17 cellular contexts compared by ENCODE assay signal in the genomic region with DNA sequence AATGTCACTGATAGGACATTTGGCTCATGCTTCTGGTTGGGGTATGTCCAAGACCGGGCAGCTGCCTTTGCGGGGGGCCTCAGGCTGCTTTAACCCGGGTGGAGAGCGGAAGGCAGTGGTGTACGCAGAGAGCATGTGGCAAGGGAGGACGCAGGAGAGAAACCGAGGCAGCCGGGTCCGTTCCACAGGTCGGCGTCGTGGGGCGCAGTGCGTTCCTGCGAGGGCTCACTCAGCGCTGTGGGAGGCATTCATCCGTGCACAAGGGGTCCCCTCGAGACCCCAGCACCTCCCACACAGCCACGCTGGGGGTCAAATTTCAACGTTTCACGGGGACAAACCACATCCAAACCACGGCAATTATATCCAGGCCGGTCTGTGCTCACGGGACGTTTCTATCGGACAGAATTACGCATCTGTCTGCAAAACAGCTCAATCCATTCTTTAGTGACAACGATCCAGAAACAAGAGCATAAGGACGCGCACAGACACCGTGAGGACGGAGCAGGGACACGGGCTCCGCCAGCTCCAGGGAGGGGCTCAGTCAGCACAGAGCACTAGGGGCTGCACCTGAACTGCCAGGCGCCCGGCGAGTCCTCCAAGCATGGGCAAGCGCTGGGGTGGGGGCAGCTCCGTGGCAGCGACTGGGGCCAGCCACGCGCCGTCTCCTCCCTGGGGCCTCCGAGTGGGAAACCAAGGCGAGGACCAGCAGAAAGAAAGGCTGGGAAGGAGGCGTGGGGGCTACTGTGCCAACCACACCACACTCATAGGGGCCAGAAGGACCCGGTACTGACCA.
DNase-seq lines count a peak whose midpoint lies in the region; ATAC-seq and TF ChIP-seq lines count a peak whose summit lies in the region.
"Had no signal": no experiment of that assay in that cellular context is flagged by ENCODE, and none has a peak within 500 bp of the region (broad histone marks: within the 10 kb centered on the region; RNA-seq: fewer than 3 reads in every experiment).

No MANE protein-coding gene starts in this region.

- no peak overlapping the region for H3K4me3 Mint-ChIP-seq in H9
- H3K4me3 Mint-ChIP-seq in nephron progenitor cell, result no peak overlapping the region

- no peak overlapping the region for H3K4me2 ChIP-seq in H9 (ENCODE audit: insufficient read depth, insufficient read length, low read length)

- TF ChIP-seq CTCF in H9 (conservative IDR thresholded peaks at IDR 0.05), result no peak
- no peak for TF ChIP-seq CTCF in esophagus muscularis mucosa (IDR thresholded peaks at IDR 0.05)
- TF ChIP-seq CTCF in nephron progenitor cell (IDR thresholded peaks at IDR 0.05), result no peak
- TF ChIP-seq CTCF in lower lobe of right lung (IDR thresholded peaks at IDR 0.05), result no peak
- no peak for TF ChIP-seq CTCF in sigmoid colon (IDR thresholded peaks at IDR 0.05)
- TF ChIP-seq CTCF in gastroesophageal sphincter (IDR thresholded peaks at IDR 0.05), result no peak

- H4K5ac ChIP-seq in H9 (ENCODE audit: insufficient read length, low read depth, low read length), result no peak overlapping the region

- no peak overlapping the region for H2AK5ac ChIP-seq in H9 (ENCODE audit: insufficient read length, low read length)

- no peak overlapping the region for H2BK12ac ChIP-seq in H9 (ENCODE audit: insufficient read length, low read depth, low read length)

- H3K27me3 Mint-ChIP-seq in H9 (ENCODE audit: low read depth) (no peaks in the 10 kb centered on the region), nephron progenitor cell (ENCODE audit: low read depth, poor library complexity) (no peaks in the 10 kb centered on the region)

- no peak overlapping the region for H2AFZ ChIP-seq in H9 (ENCODE audit: low read length)

- no peak overlapping the region for H3K18ac ChIP-seq in H9 (ENCODE audit: insufficient read length, low read depth, low read length)

- H4K91ac ChIP-seq in H9 (ENCODE audit: insufficient read length, low read depth, low read length), result no peak overlapping the region

- no peak overlapping the region for H3K14ac ChIP-seq in H9 (ENCODE audit: insufficient read depth, low read length)

- H3K27ac Mint-ChIP-seq in H9 (no peak overlapping the region; a peak in 1 of 7 replicates), nephron progenitor cell (peak overlapping the region; percentile 22)

- no peak overlapping the region for H3K23ac ChIP-seq in H9 (ENCODE audit: insufficient read length, low read depth, low read length)

- no CpG with 5 or more reads among the region's 47 CpGs for WGBS in H9 (ENCODE audit: extremely low coverage, insufficient read length, low lambda C conversion rate)
- WGBS in esophagus muscularis mucosa, result 90% methylated on average over 39 of the region's 47 CpGs
- WGBS in sigmoid colon, 2 donors, result 91 to 95% methylated on average over 47 of the region's 47 CpGs
- WGBS in gastroesophageal sphincter (ENCODE audit: low coverage in 1 of 2), 2 donors, result 95% methylated on average over 12 to 15 of the region's 47 CpGs

- no peak for TF ChIP-seq EP300 in esophagus muscularis mucosa (IDR thresholded peaks at IDR 0.05)
- no peak for TF ChIP-seq EP300 in sigmoid colon (IDR thresholded peaks at IDR 0.05)
- no peak for TF ChIP-seq EP300 in gastroesophageal sphincter (IDR thresholded peaks at IDR 0.05)

- DNase-seq in activated CD4-positive, alpha-beta T cell treated with anti-CD3 and anti-CD28 coated beads for 1 hour, result peak; percentile 6
- DNase-seq in activated CD4-positive, alpha-beta T cell treated with anti-CD3 and anti-CD28 coated beads, Interleukin-2, amount 50 U/mL, for 4 hours, result no peak
- peak; percentile 30 for DNase-seq in H9
- DNase-seq in esophagus muscularis mucosa (ENCODE audit: extremely low spot score), result peak; percentile 26
- DNase-seq in nephron progenitor cell, result no peak
- DNase-seq in lower lobe of right lung, result no peak
- no peak for DNase-seq in sigmoid colon
- DNase-seq: BE2C, DMS153, KG1, NCI-H1436, NCI-H2029 treated with DMSO at 0.1 percent for 48 hours, NCI-H2171 treated with DMSO at 0.1 percent for 48 hours, NCI-H748 treated with DMSO at 0.1 percent for 48 hours, RPMI8226 had no signal

- H3K4me1 ChIP-seq in H9 (ENCODE audit: insufficient read depth, low read length) (no peaks in the 10 kb centered on the region), esophagus muscularis mucosa (no peaks in the 10 kb centered on the region), lower lobe of right lung (no peaks in the 10 kb centered on the region), sigmoid colon (no peaks in the 10 kb centered on the region), gastroesophageal sphincter (no peaks in the 10 kb centered on the region)
- H3K4me1 ChIP-seq: BE2C had no signal

- H3K4ac ChIP-seq in H9 (ENCODE audit: low read depth, low read length), result no peak overlapping the region

- H3T11ph ChIP-seq in H9 (ENCODE audit: low read length), result no peak overlapping the region

- TF ChIP-seq POLR2A in esophagus muscularis mucosa (IDR thresholded peaks at IDR 0.05; ENCODE audit: low read depth) (no peak), sigmoid colon (IDR thresholded peaks at IDR 0.05) (no peak), gastroesophageal sphincter (IDR thresholded peaks at IDR 0.05) (no peak)

- H2BK120ac ChIP-seq in H9 (ENCODE audit: low read depth, low read length, poor library complexity, severe bottlenecking), result no peak overlapping the region

- intact Hi-C loops in esophagus muscularis mucosa (cut with DNase I) (no loop called here), lower lobe of right lung (cut with DNase I) (no loop called here), sigmoid colon (cut with DNase I) (no loop called here)

- no peaks in the 10 kb centered on the region for H3K9me3 ChIP-seq in H9 (ENCODE audit: control insufficient read depth, low read depth, low read length)
- no peaks in the 10 kb centered on the region for H3K9me3 ChIP-seq in esophagus muscularis mucosa
- H3K9me3 ChIP-seq in lower lobe of right lung, result no peaks in the 10 kb centered on the region
- H3K9me3 ChIP-seq in sigmoid colon, result no peaks in the 10 kb centered on the region
- no peaks in the 10 kb centered on the region for H3K9me3 ChIP-seq in gastroesophageal sphincter
- H3K9me3 ChIP-seq: BE2C had no signal

- H3K79me2 ChIP-seq in H9 (ENCODE audit: insufficient read depth, low read length), result no peaks in the 10 kb centered on the region

- H3K23me2 ChIP-seq in H9 (ENCODE audit: insufficient read length, low read depth, low read length, poor library complexity, severe bottlenecking), result no peaks in the 10 kb centered on the region

- no peak overlapping the region for H2BK15ac ChIP-seq in H9 (ENCODE audit: low read depth, low read length)

- H4K20me1 ChIP-seq in H9 (ENCODE audit: control insufficient read depth, insufficient read depth, insufficient read length), result no peaks in the 10 kb centered on the region

- no peaks in the 10 kb centered on the region for H3K4me1 Mint-ChIP-seq in H9
- H3K4me1 Mint-ChIP-seq in nephron progenitor cell, result peaks cover 20% of the 10 kb centered on the region

- H3K27ac ChIP-seq in H9 (ENCODE audit: insufficient read length, low read depth, low read length), result no peak overlapping the region
- H3K27ac ChIP-seq in esophagus muscularis mucosa (replicated peaks in 1 of 4), result no peak overlapping the region
- no peak overlapping the region for H3K27ac ChIP-seq in lower lobe of right lung
- H3K27ac ChIP-seq in sigmoid colon, result no peak overlapping the region
- no peak overlapping the region for H3K27ac ChIP-seq in gastroesophageal sphincter
- H3K27ac ChIP-seq: 22Rv1 had no signal

- H3K4me3 ChIP-seq in esophagus muscularis mucosa (no peak overlapping the region), lower lobe of right lung (no peak overlapping the region), sigmoid colon (no peak overlapping the region), gastroesophageal sphincter (no peak overlapping the region)

- H3K9me3 Mint-ChIP-seq in H9, result peaks cover 2% of the 10 kb centered on the region in 2 experiments; a peak in 2 of 5 replicates
- no peaks in the 10 kb centered on the region for H3K9me3 Mint-ChIP-seq in nephron progenitor cell

- H3K27me3 ChIP-seq in H9 (ENCODE audit: insufficient read depth, low read length) (no peaks in the 10 kb centered on the region), esophagus muscularis mucosa (no peaks in the 10 kb centered on the region), lower lobe of right lung (ENCODE audit: low read depth) (no peaks in the 10 kb centered on the region), sigmoid colon (no peaks in the 10 kb centered on the region), gastroesophageal sphincter (no peaks in the 10 kb centered on the region)
- H3K27me3 ChIP-seq: BE2C had no signal

- ATAC-seq in lower lobe of right lung, result no peak
- ATAC-seq in gastroesophageal sphincter, result no peak

- H3K36me3 ChIP-seq in esophagus muscularis mucosa (no peaks in the 10 kb centered on the region), lower lobe of right lung (no peaks in the 10 kb centered on the region), sigmoid colon (no peaks in the 10 kb centered on the region), gastroesophageal sphincter (no peaks in the 10 kb centered on the region)
- H3K36me3 ChIP-seq: BE2C had no signal

- no peak overlapping the region for H3K9ac ChIP-seq in H9 (ENCODE audit: extremely low read depth, insufficient read length, low read length)

- no peak overlapping the region for H3K56ac ChIP-seq in H9 (ENCODE audit: insufficient read length, low read depth, low read length)

- no peaks in the 10 kb centered on the region for H3K79me1 ChIP-seq in H9 (ENCODE audit: insufficient read depth, low read depth, low read length, poor library complexity, severe bottlenecking)

- no peak overlapping the region for H4K8ac ChIP-seq in H9 (replicated peaks; ENCODE audit: insufficient read length, low read depth, low read length)

- no peak overlapping the region for H2BK5ac ChIP-seq in H9 (ENCODE audit: insufficient read length, low read length)

- no peak overlapping the region for H2BK20ac ChIP-seq in H9 (ENCODE audit: low read depth, low read length, poor library complexity, severe bottlenecking)

- H3K36me3 Mint-ChIP-seq in H9 (ENCODE audit: insufficient read depth in 1 of 3, low read depth in 3 of 3) (peaks cover 0 to 5% (median 0%) of the 10 kb centered on the region in 3 experiments; a peak in 1 of 7 replicates), nephron progenitor cell (ENCODE audit: low read depth) (peaks cover 6% of the 10 kb centered on the region)

Comparison
In these comparisons a context has a peak if more than half of its experiments do, and no peak if none do; other contexts are left out.
1. DNase-seq: peak in activated CD4-positive, alpha-beta T cell treated with anti-CD3 and anti-CD28 coated beads for 1 hour (single experiment), H9 (single experiment) and esophagus muscularis mucosa (single experiment); none in activated CD4-positive, alpha-beta T cell treated with anti-CD3 and anti-CD28 coated beads, Interleukin-2, amount 50 U/mL, for 4 hours (0 of 2), nephron progenitor cell (single experiment), lower lobe of right lung (single experiment) and sigmoid colon (single experiment).